ENCODE assay signal across 1 cellular context in genomic region chr9:135997070-135998012, GRCh38.
TF ChIP-seq lines count a peak whose summit lies in the region.

No MANE protein-coding gene starts in this region.

TF ChIP-seq in IMR-90, 13 proteins besides CTCF, POLR2A, EP300 and RAD21 (continued from another document):
- TF ChIP-seq ELK1 (IDR thresholded peaks at IDR 0.05; ENCODE audit: borderline replicate concordance, low read depth, low read length) = no peak
